In genomic region chr17:74737299-74738050, GRCh38 we compare ENCODE assay signal across 1 cellular context.
TF ChIP-seq lines count a peak whose summit lies in the region.

No MANE protein-coding gene starts in this region.

TF ChIP-seq in K562, 482 proteins besides CTCF, POLR2A, EP300 and RAD21:
- TF ChIP-seq ZNF263 (CRISPR knock-in tag; IDR thresholded peaks at IDR 0.05; ENCODE audit: borderline replicate concordance) = peak; percentile 71
- peak in 1 of 2 experiments; percentile 19; a peak in 1 of 4 replicates for TF ChIP-seq TEAD1 (CRISPR knock-in tag; IDR thresholded peaks at IDR 0.05)
- no peak for TF ChIP-seq ZNF511 (CRISPR knock-in tag; IDR thresholded peaks at IDR 0.05)
